In the genomic region with DNA sequence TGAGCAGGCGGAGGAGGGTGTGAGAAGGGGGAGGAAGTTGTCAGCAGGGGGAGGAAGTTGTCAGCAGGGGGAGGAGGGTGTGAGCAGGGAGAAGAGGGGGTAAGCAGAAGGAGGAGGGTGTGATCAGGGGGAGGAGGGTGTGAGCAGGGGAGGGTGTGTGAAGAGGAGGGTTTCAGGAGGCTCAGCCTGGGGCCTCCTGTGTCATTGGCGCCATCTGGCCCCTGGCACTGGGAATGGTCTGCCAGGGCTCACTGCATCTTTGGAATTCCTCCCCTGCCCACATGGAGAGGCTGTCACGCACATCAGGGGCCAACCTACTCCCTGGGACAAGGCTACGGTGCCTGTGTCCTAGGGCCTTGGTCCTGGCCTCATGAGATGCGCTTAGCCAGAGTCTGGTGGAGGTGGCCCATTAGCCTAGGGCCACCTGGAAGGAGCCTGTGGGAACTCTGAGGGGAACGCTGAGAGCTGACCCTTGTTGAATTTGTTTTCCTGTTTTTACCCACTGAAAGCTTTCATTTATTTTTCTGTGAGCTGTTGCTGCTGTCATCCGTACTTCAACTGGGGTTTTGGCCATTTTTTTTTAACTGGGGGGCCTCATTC, we compare ENCODE assay signal across 8 cellular contexts. TPM values are rescaled to one million over a fixed set of nuclear protein-coding genes. Genes with fewer than 3 reads are reported as not detected.
A peak's percentile ranks its signal among the peaks of the same experiment; 100 is the strongest.
DNase-seq lines count a peak whose midpoint lies in the region; ATAC-seq and TF ChIP-seq lines count a peak whose summit lies in the region.

No MANE protein-coding gene starts in this region.

- H3K9me3 Mint-ChIP-seq in mesothelial cell of epicardium: peaks cover 20% of the 10 kb centered on the region

- peaks cover 35% of the 10 kb centered on the region for H3K27me3 Mint-ChIP-seq in mesothelial cell of epicardium (ENCODE audit: low read depth)

- H3K4me3 ChIP-seq in cardiac fibroblast (replicated peaks in 1 of 2; ENCODE audit: low read depth in 2 of 2, low read length in 2 of 2): no peak overlapping the region

- DNase-seq in CD1c-positive myeloid dendritic cell (ENCODE audit: extremely low spot score): peak; percentile 5
- DNase-seq in GM13976 (ENCODE audit: low spot score): peak; percentile 72
- peak; percentile 1 for DNase-seq in NCI-H526 treated with DMSO at 0.1 percent for 48 hours (lab: John Stamatoyannopoulos, UW)
- DNase-seq in cardiac fibroblast (ENCODE audit: low read depth in 2 of 2): peak; percentile 55 to 82
- peak in 1 of 2 experiments; percentile 38 for DNase-seq in mesothelial cell of epicardium (ENCODE audit: low spot score in 2 of 2, unreplicated experiment in 2 of 2)

- no peaks in the 10 kb centered on the region for H3K36me3 Mint-ChIP-seq in mesothelial cell of epicardium

- TF ChIP-seq CTCF in GM13976 (IDR thresholded peaks at IDR 0.05; ENCODE audit: borderline replicate concordance, control extremely low read depth, extremely low read depth, insufficient read depth, missing control alignments) (peak; percentile 24), cardiac fibroblast (IDR thresholded peaks at IDR 0.05; ENCODE audit: low read depth, low read length) (peak; percentile 42), mesothelial cell of epicardium (IDR thresholded peaks at IDR 0.05; ENCODE audit: unreplicated experiment) (no peak)

- no peaks in the 10 kb centered on the region for H3K4me1 Mint-ChIP-seq in mesothelial cell of epicardium

- no peak for ATAC-seq in HG02623 (IDR thresholded peaks at IDR 0.05; ENCODE audit: unreplicated experiment)
- no peak for ATAC-seq in HG03439 (IDR thresholded peaks at IDR 0.05; ENCODE audit: unreplicated experiment)
- no peak for ATAC-seq in HG02938 (IDR thresholded peaks at IDR 0.05; ENCODE audit: unreplicated experiment)

- H3K27ac Mint-ChIP-seq in mesothelial cell of epicardium: peak overlapping the region; percentile 48

- in situ Hi-C loops in GM13976 (cut with MboI; ENCODE audit: low sequenced_read_pairs, unreplicated experiment): no loop called here

- no peak overlapping the region for H3K4me3 Mint-ChIP-seq in mesothelial cell of epicardium

RNA-seq across cellular contexts. Expression of gene CAMK2B, which starts 18.0 kb away (rescaled TPM):
- total RNA-seq in mesothelial cell of epicardium: 1.8 to 1.9 TPM (median 1.9 TPM) in 3 replicates
